ENCODE assay signal across 8 cellular contexts in the genomic region with DNA sequence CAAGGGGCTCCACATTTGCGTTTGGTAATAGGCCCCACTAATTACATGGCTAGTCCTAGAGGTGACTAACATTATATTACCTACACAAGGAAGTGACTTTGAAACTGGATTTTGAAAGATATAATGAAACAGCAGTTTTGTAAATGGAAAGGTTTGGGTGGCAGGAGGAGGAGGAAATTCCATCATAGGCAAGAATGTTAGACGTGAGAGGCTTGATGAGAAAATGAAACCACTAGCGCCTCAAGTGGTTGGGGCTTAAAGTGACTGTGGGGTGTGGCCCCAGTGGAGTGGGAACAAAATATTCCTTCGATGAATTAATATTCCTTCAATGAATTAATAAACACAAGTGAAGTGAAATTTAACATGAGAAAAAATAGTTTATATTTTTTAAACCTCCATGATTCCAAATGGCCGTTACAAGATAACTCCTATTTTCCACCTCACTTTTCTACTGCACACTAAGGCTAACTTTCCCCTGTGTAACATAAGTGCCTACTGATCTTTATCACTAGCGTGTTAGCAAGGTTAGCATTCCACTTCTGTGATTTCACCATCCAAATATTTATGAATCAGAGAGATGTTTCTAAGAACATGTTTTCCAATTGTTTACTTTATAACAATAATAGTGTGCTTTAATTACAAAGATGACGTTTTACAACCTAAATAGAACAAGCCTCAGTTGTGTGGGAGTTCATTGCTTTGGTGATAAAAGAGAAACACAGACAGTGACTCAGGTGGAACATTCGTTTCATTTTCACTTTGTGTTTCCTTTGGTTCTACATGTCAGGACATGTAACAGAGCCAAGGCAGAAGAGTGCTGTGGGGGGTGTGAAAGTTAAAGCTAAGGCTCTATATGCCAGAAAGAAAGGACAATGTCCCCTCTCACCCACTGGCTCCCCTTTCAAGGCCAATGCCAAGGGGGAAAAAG. TPM values are rescaled to one million over a fixed set of nuclear protein-coding genes. Genes with fewer than 3 reads are reported as not detected.
DNase-seq lines count a peak whose midpoint lies in the region; ATAC-seq and TF ChIP-seq lines count a peak whose summit lies in the region.

No MANE protein-coding gene starts in this region.

- TF ChIP-seq CTCF in cardiac fibroblast (IDR thresholded peaks at IDR 0.05; ENCODE audit: low read depth, low read length) = peak; percentile 57

- H3K4me2 ChIP-seq in mesendoderm (ENCODE audit: low read length) = no peak overlapping the region

- no peaks in the 10 kb centered on the region for H3K9me3 ChIP-seq in SJCRH30 (replicated peaks)

- H4K5ac ChIP-seq in mesendoderm (ENCODE audit: low read length) = no peak overlapping the region

- no peaks in the 10 kb centered on the region for H3K27me3 ChIP-seq in SJCRH30
- H3K27me3 ChIP-seq in mesendoderm (ENCODE audit: insufficient read depth, low read length, poor library complexity) = no peaks in the 10 kb centered on the region

- H3K56ac ChIP-seq in mesendoderm (ENCODE audit: low read length) = no peak overlapping the region

- no peak overlapping the region for H2BK15ac ChIP-seq in mesendoderm (replicated peaks; ENCODE audit: low read depth)

- H4K8ac ChIP-seq in mesendoderm (ENCODE audit: low read depth, low read length) = no peak overlapping the region

- no peak overlapping the region for H2BK120ac ChIP-seq in mesendoderm (ENCODE audit: low read depth, low read length)

- no peaks in the 10 kb centered on the region for H3K79me2 ChIP-seq in mesendoderm (ENCODE audit: control insufficient read depth, insufficient read depth, low read length)

- no peak overlapping the region for H3K9ac ChIP-seq in mesendoderm (ENCODE audit: low read length)

- no peak overlapping the region for H2AK5ac ChIP-seq in mesendoderm (ENCODE audit: low read length)

- H3K27ac ChIP-seq in SJCRH30 (peak overlapping the region; percentile 78), mesendoderm (ENCODE audit: low read depth, low read length) (no peak overlapping the region)

- no CpG with 5 or more reads among the region's 8 CpGs for WGBS in mesendoderm (ENCODE audit: extremely low coverage, insufficient coverage, low lambda C conversion rate)

- peaks cover 46% of the 10 kb centered on the region for H3K4me1 ChIP-seq in SJCRH30
- H3K4me1 ChIP-seq in mesendoderm (ENCODE audit: control insufficient read depth, low read depth, low read length) = peaks cover 2% of the 10 kb centered on the region

- no peak overlapping the region for H3K23ac ChIP-seq in mesendoderm (ENCODE audit: low read length)

- H2BK5ac ChIP-seq in mesendoderm (ENCODE audit: low read length) = no peak overlapping the region

- ATAC-seq in GM19452 (IDR thresholded peaks at IDR 0.05; ENCODE audit: unreplicated experiment) (peak; percentile 96), HG03442 (IDR thresholded peaks at IDR 0.05; ENCODE audit: unreplicated experiment) (peak; percentile 95)

- no peak overlapping the region for H3K18ac ChIP-seq in mesendoderm (ENCODE audit: low read length)

- H3K36me3 ChIP-seq in SJCRH30 = no peaks in the 10 kb centered on the region
- H3K36me3 ChIP-seq in mesendoderm (ENCODE audit: control insufficient read depth, insufficient read depth, low read length) = no peaks in the 10 kb centered on the region

- H3K79me1 ChIP-seq in mesendoderm (ENCODE audit: low read length) = no peaks in the 10 kb centered on the region

- H3K4me3 ChIP-seq in SJCRH30 (peak overlapping the region; percentile 11), cardiac fibroblast (replicated peaks in 1 of 2; ENCODE audit: low read depth in 2 of 2, low read length in 2 of 2) (peak overlapping the region in 1 of 2 donors; percentile 21), mesendoderm (ENCODE audit: low read length) (no peak overlapping the region)

- no peak overlapping the region for H3K4ac ChIP-seq in mesendoderm (ENCODE audit: low read depth, low read length)

- peak; percentile 57 for DNase-seq in DMS79 treated with DMSO at 0.1 percent for 48 hours (lab: John Stamatoyannopoulos, UW)
- peak; percentile 72 to 85 for DNase-seq in SJCRH30
- peak; percentile 83 to 98 for DNase-seq in cardiac fibroblast (ENCODE audit: low read depth in 2 of 2)
- DNase-seq in mesendoderm = peak; percentile 70
- no peak for DNase-seq in NCI-H2029 treated with DMSO at 0.1 percent for 48 hours (lab: John Stamatoyannopoulos, UW)
- DNase-seq in NCI-H146 (lab: John Stamatoyannopoulos, UW) = no peak

RNA-seq across cellular contexts. Expression of a gene that starts 12.5 kb away (rescaled TPM):
- total RNA-seq in SJCRH30 (2014; rRNA removed; shearing (Covaris generic)) = 30.6 and 33.8 TPM in 2 replicates
- 19.0 TPM for polyA plus RNA-seq in mesendoderm (2013, experiment 1 of 2)
- polyA plus RNA-seq in mesendoderm (2013, experiment 2 of 2) = 21.3 TPM

Comparison
In these comparisons a context has a peak if more than half of its experiments do, and no peak if none do; other contexts are left out.
1. DNase-seq: peak in DMS79 treated with DMSO at 0.1 percent for 48 hours (single experiment), SJCRH30 (2 of 2), cardiac fibroblast (2 of 2) and mesendoderm (single experiment); none in NCI-H2029 treated with DMSO at 0.1 percent for 48 hours (single experiment) and NCI-H146 (single experiment).